In the genomic region with DNA sequence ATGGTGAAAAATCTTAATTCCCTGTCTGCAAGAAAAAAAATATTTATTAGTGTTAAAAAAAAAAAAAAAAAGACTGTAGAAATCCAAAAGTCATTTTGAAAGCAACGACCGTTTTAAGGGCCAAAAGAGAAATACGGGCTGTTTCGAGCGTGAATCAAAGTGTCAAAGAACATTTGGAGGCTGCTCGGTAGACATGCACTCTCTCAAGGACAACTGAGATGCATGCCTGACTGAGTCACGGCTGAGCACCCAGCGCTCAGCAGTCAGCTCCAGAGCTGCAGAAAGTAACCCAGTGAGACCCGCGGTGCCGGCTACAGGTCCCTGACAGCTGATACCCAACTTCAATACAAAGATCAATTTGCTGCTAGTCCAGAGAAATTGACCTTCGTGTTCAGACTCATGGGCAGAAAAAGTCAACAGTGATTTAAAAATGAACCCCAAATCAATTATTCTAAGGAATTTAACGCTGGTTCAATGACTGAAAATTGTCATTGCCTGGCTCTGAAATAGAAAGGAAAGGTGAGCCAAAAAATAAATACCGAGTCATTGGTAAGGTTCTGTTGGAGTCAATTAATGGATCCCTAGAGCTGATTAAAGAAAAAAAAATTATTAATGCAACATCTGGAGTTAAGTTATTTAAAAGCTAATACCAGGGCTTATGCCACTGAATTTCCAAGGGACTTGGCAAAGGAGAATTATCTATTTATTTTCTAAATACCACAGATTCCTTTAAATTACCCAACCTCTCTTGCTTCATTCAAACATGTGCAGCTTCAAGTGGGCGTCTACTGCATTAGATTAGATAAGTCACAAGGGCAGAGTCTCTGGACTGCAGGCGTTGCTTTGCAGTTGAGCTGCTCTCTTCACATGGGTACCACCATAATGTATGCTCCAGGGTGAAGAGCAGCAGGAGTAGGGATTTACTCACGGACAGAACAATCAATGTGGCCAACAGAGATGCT, we compare ENCODE assay signal across 8 cellular contexts.
DNase-seq lines count a peak whose midpoint lies in the region; ATAC-seq, FAIRE-seq and TF ChIP-seq lines count a peak whose summit lies in the region.
"Had no signal": no experiment of that assay in that cellular context is flagged by ENCODE, and none has a peak within 500 bp of the region (broad histone marks: within the 10 kb centered on the region; RNA-seq: fewer than 3 reads in every experiment).

No MANE protein-coding gene starts in this region.

- in situ Hi-C loops in brain microvascular endothelial cell (cut with HindIII; ENCODE audit: low pct_ligation_motif_present, low sequenced_read_pairs), result no loop called here

- H3K27ac ChIP-seq in brain microvascular endothelial cell (no peak overlapping the region), thoracic aorta (no peak overlapping the region)

- H3K4me1 ChIP-seq in thoracic aorta (ENCODE audit: control insufficient read depth in 1 of 2, low read depth in 2 of 2), result peaks cover 5 to 24% of the 10 kb centered on the region in 2 donors

- H3K4me3 ChIP-seq in brain microvascular endothelial cell (ENCODE audit: low read depth, low read length) (no peak overlapping the region), thoracic aorta (peak overlapping the region; percentile 36)

- H3K9me3 ChIP-seq in thoracic aorta, result no peaks in the 10 kb centered on the region

- ATAC-seq in thoracic aorta (ENCODE audit: insufficient number of reproducible peaks, low FRiP score, low read depth) (no peak), HG02870 (IDR thresholded peaks at IDR 0.05; ENCODE audit: unreplicated experiment) (no peak), HG03175 (IDR thresholded peaks at IDR 0.05; ENCODE audit: unreplicated experiment) (no peak)

- H3K36me3 ChIP-seq in brain microvascular endothelial cell (replicated peaks) (no peaks in the 10 kb centered on the region), thoracic aorta (no peaks in the 10 kb centered on the region)

- FAIRE-seq in HTR-8/SVneo (lab: Jason Lieb, UNC), result no peak

- TF ChIP-seq CTCF in brain microvascular endothelial cell (IDR thresholded peaks at IDR 0.05; ENCODE audit: low read depth, low read length, missing control alignments), result no peak
- no peak for TF ChIP-seq CTCF in thoracic aorta (IDR thresholded peaks at IDR 0.05)

- DNase-seq in HTR-8/SVneo (ENCODE audit: insufficient read length, low spot score), result peak; percentile 65
- peak; percentile 65 for DNase-seq in brain microvascular endothelial cell
- DNase-seq in kidney glomerular epithelial cell (lab: John Stamatoyannopoulos, UW), result peak; percentile 49
- no peak for DNase-seq in thoracic aorta (ENCODE audit: low spot score)
- DNase-seq in SHP77 treated with DMSO at 0.1 percent for 48 hours (lab: John Stamatoyannopoulos, UW), result no peak
- DNase-seq: activated naive CD8-positive, alpha-beta T cell treated with anti-CD3 and anti-CD28 coated beads, Interleukin-2, amount 10 ng/mL, durations not matched to agents 7 days and 5 days had no signal

- H3K27me3 ChIP-seq in brain microvascular endothelial cell (replicated peaks) (no peaks in the 10 kb centered on the region), thoracic aorta (replicated peaks; ENCODE audit: insufficient read depth) (no peaks in the 10 kb centered on the region)

Comparison
In these comparisons a context has a peak if more than half of its experiments do, and no peak if none do; other contexts are left out.
1. DNase-seq: peak in HTR-8/SVneo (single experiment), brain microvascular endothelial cell (single experiment) and kidney glomerular epithelial cell (single experiment); none in thoracic aorta (single experiment) and SHP77 treated with DMSO at 0.1 percent for 48 hours (single experiment).